ENCODE assay signal across 18 cellular contexts in the genomic region with DNA sequence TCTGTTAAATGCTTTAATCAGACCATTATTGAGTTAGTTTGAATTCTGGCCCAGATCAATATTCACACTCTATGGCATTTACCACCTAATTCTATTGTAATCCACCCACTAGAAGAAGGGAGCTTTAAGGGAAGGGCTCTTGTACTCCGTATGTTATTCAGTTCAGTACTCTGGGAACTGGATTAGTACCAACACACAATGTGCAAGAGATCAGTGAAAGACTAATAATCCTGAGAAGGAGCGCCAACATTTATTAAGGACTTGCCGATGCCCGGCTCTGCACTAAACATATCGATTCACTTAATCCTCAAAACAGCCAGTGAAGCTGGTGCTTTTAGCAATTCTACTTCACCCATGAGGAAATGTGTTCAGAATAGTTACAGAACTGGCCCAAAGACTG.
"Had no signal": no experiment of that assay in that cellular context is flagged by ENCODE, and none has a peak within 500 bp of the region (broad histone marks: within the 10 kb centered on the region; RNA-seq: fewer than 3 reads in every experiment).

No MANE protein-coding gene starts in this region.

- DNase-seq: activated CD4-positive, alpha-beta memory T cell treated with anti-CD3 and anti-CD28 coated beads, Interleukin-2, amount 10 ng/mL, durations not matched to agents 7 days and 5 days; activated CD4-positive, alpha-beta T cell treated with anti-CD3 and anti-CD28 coated beads, Interleukin-2, amount 10 ng/mL, durations not matched to agents 24 days and 14 days; activated effector memory CD4-positive, alpha-beta T cell treated with Interleukin-2 at 50 U/mL for 16 hours; activated naive CD4-positive, alpha-beta T cell treated with anti-CD3 and anti-CD28 coated beads for 36 hours; activated T-cell treated with anti-CD3 and anti-CD28 coated beads, Interleukin-2, amount 50 U/mL, for 72 hours; amygdala; effector CD4-positive, alpha-beta T cell; hippocampal formation; left ventricle myocardium inferior; pancreas; psoas muscle; right cardiac atrium; stimulated activated naive CD8-positive, alpha-beta T cell treated with anti-CD3 and anti-CD28 coated beads, Interleukin-15, amount 100 ng/mL, for 72 hours had no signal

- H3K27ac Mint-ChIP-seq: activated CD4-positive, alpha-beta memory T cell treated with anti-CD3 and anti-CD28 coated beads, Interleukin-2, amount 10 ng/mL, durations not matched to agents 7 days and 5 days; activated CD4-positive, alpha-beta T cell treated with anti-CD3 and anti-CD28 coated beads, Interleukin-2, amount 10 ng/mL, durations not matched to agents 24 days and 14 days; activated naive CD4-positive, alpha-beta T cell treated with anti-CD3 and anti-CD28 coated beads for 36 hours; activated T-cell treated with anti-CD3 and anti-CD28 coated beads, Interleukin-2, amount 50 U/mL, for 72 hours; dendritic cell treated with granulocyte-macrophage colony-stimulating factor and Interleukin-4, amounts not matched to agents 40 ng/mL and 50 ng/mL, for 4 days; nephron; type B pancreatic cell had no signal

- H3K9me3 Mint-ChIP-seq: activated CD4-positive, alpha-beta memory T cell treated with anti-CD3 and anti-CD28 coated beads, Interleukin-2, amount 10 ng/mL, durations not matched to agents 7 days and 5 days; activated CD4-positive, alpha-beta T cell treated with anti-CD3 and anti-CD28 coated beads, Interleukin-2, amount 10 ng/mL, durations not matched to agents 24 days and 14 days; activated naive CD4-positive, alpha-beta T cell treated with anti-CD3 and anti-CD28 coated beads for 36 hours; activated T-cell treated with anti-CD3 and anti-CD28 coated beads, Interleukin-2, amount 50 U/mL, for 72 hours; dendritic cell treated with granulocyte-macrophage colony-stimulating factor and Interleukin-4, amounts not matched to agents 40 ng/mL and 50 ng/mL, for 4 days; nephron; stimulated activated naive CD8-positive, alpha-beta T cell treated with anti-CD3 and anti-CD28 coated beads, Interleukin-15, amount 100 ng/mL, for 72 hours; type B pancreatic cell had no signal

- H3K36me3 ChIP-seq: left ventricle myocardium inferior, pancreas, vagina had no signal

- H3K4me3 ChIP-seq: left ventricle myocardium inferior, pancreas, psoas muscle, vagina had no signal

- H3K27ac ChIP-seq: left ventricle myocardium inferior, pancreas, psoas muscle, vagina had no signal

- H3K27me3 ChIP-seq: pancreas, vagina had no signal

- ATAC-seq: activated CD4-positive, CD25-positive, alpha-beta regulatory T cell treated with anti-CD3 and anti-CD28 coated beads, Interleukin-2, amount 50 U/mL, for 24 hours; activated T-cell treated with anti-CD3 and anti-CD28 coated beads, Interleukin-2, amount 50 U/mL, for 72 hours; pancreas; psoas muscle; right cardiac atrium; stimulated activated naive CD8-positive, alpha-beta T cell treated with anti-CD3 and anti-CD28 coated beads, Interleukin-15, amount 100 ng/mL, for 72 hours had no signal

- H3K9me3 ChIP-seq: left ventricle myocardium inferior, pancreas, psoas muscle, vagina had no signal

- H3K4me1 Mint-ChIP-seq: nephron had no signal

- H3K4me3 Mint-ChIP-seq: activated CD4-positive, alpha-beta memory T cell treated with anti-CD3 and anti-CD28 coated beads, Interleukin-2, amount 10 ng/mL, durations not matched to agents 7 days and 5 days; activated CD4-positive, alpha-beta T cell treated with anti-CD3 and anti-CD28 coated beads, Interleukin-2, amount 10 ng/mL, durations not matched to agents 24 days and 14 days; activated naive CD4-positive, alpha-beta T cell treated with anti-CD3 and anti-CD28 coated beads for 36 hours; activated T-cell treated with anti-CD3 and anti-CD28 coated beads, Interleukin-2, amount 50 U/mL, for 72 hours; dendritic cell treated with granulocyte-macrophage colony-stimulating factor and Interleukin-4, amounts not matched to agents 40 ng/mL and 50 ng/mL, for 4 days; nephron; stimulated activated naive CD8-positive, alpha-beta T cell treated with anti-CD3 and anti-CD28 coated beads, Interleukin-15, amount 100 ng/mL, for 72 hours; type B pancreatic cell had no signal

- H3K4me1 ChIP-seq: left ventricle myocardium inferior, pancreas, psoas muscle had no signal

- H3K27me3 Mint-ChIP-seq: activated CD4-positive, alpha-beta memory T cell treated with anti-CD3 and anti-CD28 coated beads, Interleukin-2, amount 10 ng/mL, durations not matched to agents 7 days and 5 days; activated CD4-positive, alpha-beta T cell treated with anti-CD3 and anti-CD28 coated beads, Interleukin-2, amount 10 ng/mL, durations not matched to agents 24 days and 14 days; dendritic cell treated with granulocyte-macrophage colony-stimulating factor and Interleukin-4, amounts not matched to agents 40 ng/mL and 50 ng/mL, for 4 days; stimulated activated naive CD8-positive, alpha-beta T cell treated with anti-CD3 and anti-CD28 coated beads, Interleukin-15, amount 100 ng/mL, for 72 hours; type B pancreatic cell had no signal
